19 cellular contexts compared by ENCODE assay signal in genomic region chr3:58835075-58835474, GRCh38.
A peak's percentile ranks its signal among the peaks of the same experiment; 100 is the strongest.
DNase-seq lines count a peak whose midpoint lies in the region; ATAC-seq and TF ChIP-seq lines count a peak whose summit lies in the region.
"Had no signal": no experiment of that assay in that cellular context is flagged by ENCODE, and none has a peak within 500 bp of the region (broad histone marks: within the 10 kb centered on the region; RNA-seq: fewer than 3 reads in every experiment).

No MANE protein-coding gene starts in this region.

- no peak overlapping the region for H3K23ac ChIP-seq in neuronal stem cell (ENCODE audit: low read depth, low read length, poor library complexity)

- no peaks in the 10 kb centered on the region for H3K27me3 Mint-ChIP-seq in neural progenitor cell (ENCODE audit: insufficient read depth, low read depth)

- H3K27me3 ChIP-seq in RWPE2 (ENCODE audit: insufficient read depth, poor library complexity, severe bottlenecking) (no peaks in the 10 kb centered on the region), neural progenitor cell (no peaks in the 10 kb centered on the region), neuronal stem cell (ENCODE audit: control insufficient read depth in 3 of 3, insufficient read depth in 3 of 3, low read depth in 1 of 3, low read length in 3 of 3) (no peaks in the 10 kb centered on the region)
- H3K27me3 ChIP-seq: thyroid gland had no signal

- no peak overlapping the region for H3K14ac ChIP-seq in neuronal stem cell (ENCODE audit: low read length)

- H3K27ac ChIP-seq in RWPE2 (ENCODE audit: poor library complexity, severe bottlenecking): no peak overlapping the region
- no peak overlapping the region for H3K27ac ChIP-seq in neural progenitor cell
- no peak overlapping the region for H3K27ac ChIP-seq in neuronal stem cell (replicated peaks; ENCODE audit: low read length)
- H3K27ac ChIP-seq: 22Rv1, thyroid gland had no signal

- no peak overlapping the region for H3K4ac ChIP-seq in neuronal stem cell (ENCODE audit: low read length)

- H2AFZ ChIP-seq in neural progenitor cell (replicated peaks) (no peak overlapping the region), neuronal stem cell (ENCODE audit: low read length) (no peak overlapping the region)

- H3K9me3 Mint-ChIP-seq in neural progenitor cell: no peaks in the 10 kb centered on the region

- H3K79me2 ChIP-seq in neural progenitor cell (ENCODE audit: low read depth): no peaks in the 10 kb centered on the region

- H2BK120ac ChIP-seq in neuronal stem cell (ENCODE audit: low read depth, low read length): no peak overlapping the region

- H4K8ac ChIP-seq in neuronal stem cell (ENCODE audit: low read depth, low read length): no peak overlapping the region

- H3K4me2 ChIP-seq in neural progenitor cell: no peak overlapping the region
- H3K4me2 ChIP-seq in neuronal stem cell (ENCODE audit: insufficient read depth, low read length, poor library complexity, severe bottlenecking): no peak overlapping the region

- no peak overlapping the region for H3K4me3 Mint-ChIP-seq in neural progenitor cell
- H3K4me3 Mint-ChIP-seq: CD14-positive monocyte had no signal

- peak; percentile 5 for DNase-seq in NCI-H2171 treated with DMSO at 0.1 percent for 48 hours (lab: John Stamatoyannopoulos, UW)
- DNase-seq in NCI-H2171 (lab: John Stamatoyannopoulos, UW): no peak
- DNase-seq in RWPE2 (ENCODE audit: low spot score): no peak
- peak; percentile 45 for DNase-seq in fibroblast of peridontal ligament (ENCODE audit: extremely low read depth)
- DNase-seq in activated CD8-positive, alpha-beta memory T cell treated with anti-CD3 and anti-CD28 coated beads, Interleukin-2, amount 50 U/mL, for 4 hours: no peak
- no peak for DNase-seq in NCI-H1694 treated with DMSO at 0.1 percent for 48 hours (lab: John Stamatoyannopoulos, UW)
- DNase-seq in neural progenitor cell (ENCODE audit: low spot score): no peak
- DNase-seq in neuronal stem cell (ENCODE audit: low spot score): no peak
- DNase-seq: activated CD4-positive, CD25-positive, alpha-beta regulatory T cell treated with anti-CD3 and anti-CD28 coated beads, Interleukin-2, amount 50 U/mL, for 72 hours; cortex of kidney; DMS53; erythroblast; KG1; SHP77; stimulated activated CD4-positive, alpha-beta T cell treated with anti-CD3 and anti-CD28 coated beads, Interleukin-4, amount 100 ng/mL, for 4 hours; T-helper 2 cell; thyroid gland had no signal

- no peak overlapping the region for H3K9ac ChIP-seq in neural progenitor cell
- H3K9ac ChIP-seq in neuronal stem cell (ENCODE audit: low read depth, low read length, poor library complexity): no peak overlapping the region

- H4K91ac ChIP-seq in neuronal stem cell (ENCODE audit: low read depth, low read length, poor library complexity): no peak overlapping the region

- no peaks in the 10 kb centered on the region for H3F3A ChIP-seq in neural progenitor cell (ENCODE audit: low read depth)

- no peak overlapping the region for H2AK5ac ChIP-seq in neuronal stem cell (ENCODE audit: low read depth, low read length)

- H3K4me1 Mint-ChIP-seq in neural progenitor cell: peaks cover 2% of the 10 kb centered on the region
- H3K4me1 Mint-ChIP-seq: CD14-positive monocyte had no signal

- H3K18ac ChIP-seq in neuronal stem cell (ENCODE audit: low read length): no peak overlapping the region

- H3K36me3 ChIP-seq in RWPE2 (ENCODE audit: low read depth) (no peaks in the 10 kb centered on the region), neural progenitor cell (no peaks in the 10 kb centered on the region), neuronal stem cell (replicated peaks in 1 of 2; ENCODE audit: control insufficient read depth in 2 of 2, insufficient read depth in 2 of 2, low read length in 2 of 2) (no peaks in the 10 kb centered on the region)
- H3K36me3 ChIP-seq: thyroid gland had no signal

- no peaks in the 10 kb centered on the region for H3K79me1 ChIP-seq in neuronal stem cell (ENCODE audit: low read depth, low read length)

- H3K9me3 ChIP-seq in RWPE2 (ENCODE audit: severe bottlenecking) (no peaks in the 10 kb centered on the region), neural progenitor cell (ENCODE audit: low read depth) (no peaks in the 10 kb centered on the region), neuronal stem cell (replicated peaks in 1 of 2; ENCODE audit: control insufficient read depth in 2 of 2, insufficient read depth in 1 of 2, low read depth in 1 of 2, low read length in 2 of 2) (no peaks in the 10 kb centered on the region)
- H3K9me3 ChIP-seq: thyroid gland had no signal

- WGBS in neuronal stem cell (ENCODE audit: extremely low coverage in 2 of 2, insufficient read length in 2 of 2, insufficient replicate concordance in 1 of 2), 2 donors: no CpG with 5 or more reads among the region's 3 CpGs

- no peaks in the 10 kb centered on the region for H3K36me3 Mint-ChIP-seq in neural progenitor cell
- H3K36me3 Mint-ChIP-seq: CD14-positive monocyte had no signal

- H2BK5ac ChIP-seq in neuronal stem cell (ENCODE audit: low read length): no peak overlapping the region

- TF ChIP-seq CTCF in RWPE2 (IDR thresholded peaks at IDR 0.05; ENCODE audit: poor library complexity, severe bottlenecking) (no peak), neural progenitor cell (IDR thresholded peaks at IDR 0.05) (no peak)

- H3K4me3 ChIP-seq in RWPE2 (ENCODE audit: severe bottlenecking) (no peak overlapping the region), neural progenitor cell (no peak overlapping the region), neuronal stem cell (ENCODE audit: low read length in 2 of 2) (no peak overlapping the region)
- H3K4me3 ChIP-seq: thyroid gland had no signal

- H3K27ac Mint-ChIP-seq in neural progenitor cell: no peak overlapping the region
- H3K27ac Mint-ChIP-seq: CD14-positive monocyte had no signal

- peak; percentile 73 for ATAC-seq in RWPE2 (ENCODE audit: low read depth)

- H3K4me1 ChIP-seq in RWPE2 (ENCODE audit: insufficient read depth, poor library complexity, severe bottlenecking): peaks cover 7% of the 10 kb centered on the region
- H3K4me1 ChIP-seq in neural progenitor cell: no peaks in the 10 kb centered on the region
- H3K4me1 ChIP-seq in neuronal stem cell (ENCODE audit: control insufficient read depth in 2 of 2, insufficient read depth in 1 of 2, low read depth in 1 of 2, low read length in 2 of 2): peaks cover 0 to 2% of the 10 kb centered on the region in 2 donors
- H3K4me1 ChIP-seq: thyroid gland had no signal

- no peak overlapping the region for H2BK12ac ChIP-seq in neuronal stem cell (ENCODE audit: low read length)

- H2BK15ac ChIP-seq in neuronal stem cell (ENCODE audit: low read length): no peak overlapping the region

- H4K20me1 ChIP-seq in neural progenitor cell (ENCODE audit: low read depth): no peaks in the 10 kb centered on the region

Comparison
In these comparisons a context has a peak if more than half of its experiments do, and no peak if none do; other contexts are left out.
1. DNase-seq: peak in NCI-H2171 treated with DMSO at 0.1 percent for 48 hours (single experiment) and fibroblast of peridontal ligament (single experiment); none in NCI-H2171 (single experiment), RWPE2 (single experiment), activated CD8-positive, alpha-beta memory T cell treated with anti-CD3 and anti-CD28 coated beads, Interleukin-2, amount 50 U/mL, for 4 hours (single experiment), NCI-H1694 treated with DMSO at 0.1 percent for 48 hours (single experiment), neural progenitor cell (single experiment) and neuronal stem cell (single experiment).